19 cellular contexts compared by ENCODE assay signal in genomic region chr4:53895137-53895536, GRCh38.
DNase-seq lines count a peak whose midpoint lies in the region; TF ChIP-seq lines count a peak whose summit lies in the region.
"Had no signal": no experiment of that assay in that cellular context is flagged by ENCODE, and none has a peak within 500 bp of the region (broad histone marks: within the 10 kb centered on the region; RNA-seq: fewer than 3 reads in every experiment).

No MANE protein-coding gene starts in this region.

- H3K27me3 ChIP-seq in CD4-positive, alpha-beta memory T cell (ENCODE audit: insufficient read depth, low read length): no peaks in the 10 kb centered on the region
- H3K27me3 ChIP-seq in adrenal gland (no peaks in the 10 kb centered on the region), suprapubic skin (no peaks in the 10 kb centered on the region)

- TF ChIP-seq EP300 in suprapubic skin (IDR thresholded peaks at IDR 0.05): no peak

- no peaks in the 10 kb centered on the region for H3K9me3 ChIP-seq in CD4-positive, alpha-beta memory T cell (ENCODE audit: control insufficient read depth in 1 of 2, low read length in 2 of 2)
- H3K9me3 ChIP-seq in adrenal gland (replicated peaks in 1 of 3): no peaks in the 10 kb centered on the region
- no peaks in the 10 kb centered on the region for H3K9me3 ChIP-seq in suprapubic skin
- H3K9me3 ChIP-seq: HAP-1 had no signal

- no peaks in the 10 kb centered on the region for H3K9me3 Mint-ChIP-seq in CD4-positive, alpha-beta memory T cell
- H3K9me3 Mint-ChIP-seq: CD4-positive, CD25-positive, alpha-beta regulatory T cell; GM23338 had no signal

- intact Hi-C loops in CD4-positive, alpha-beta memory T cell (cut with micrococcal nuclease): no loop called here
- intact Hi-C loops in adrenal gland (cut with DNase I): no loop called here

- DNase-seq in NCI-H345 (lab: John Stamatoyannopoulos, UW) (peak; percentile 14), NCI-H774 (lab: John Stamatoyannopoulos, UW) (peak; percentile 41), choroid plexus epithelial cell (ENCODE audit: low read depth) (peak; percentile 30), adrenal gland (no peak), suprapubic skin (ENCODE audit: low spot score in 2 of 2) (no peak)
- no peak for DNase-seq in CD4-positive, alpha-beta memory T cell
- no peak for DNase-seq in activated CD8-positive, alpha-beta memory T cell treated with anti-CD3 and anti-CD28 coated beads, Interleukin-2, amount 50 U/mL, for 48 hours
- DNase-seq: CD4-positive, CD25-positive, alpha-beta regulatory T cell; COR-L47; DND-41; KG1; NCI-H1105; NCI-H1694; NCI-H2081 treated with DMSO at 0.1 percent for 48 hours; NCI-H2171 treated with DMSO at 0.1 percent for 48 hours; NCI-H446 treated with DMSO at 0.1 percent for 48 hours had no signal

- peaks cover 0 to 13% of the 10 kb centered on the region in 2 donors for H3K27me3 Mint-ChIP-seq in CD4-positive, alpha-beta memory T cell

- no peak overlapping the region for H3K4me3 Mint-ChIP-seq in CD4-positive, alpha-beta memory T cell
- H3K4me3 Mint-ChIP-seq: CD4-positive, CD25-positive, alpha-beta regulatory T cell; GM23338 had no signal

- CTCF ChIA-PET in CD4-positive, alpha-beta memory T cell (lab: Charles Lee; ENCODE audit: partially characterized antibody): no interaction called here

- no peaks in the 10 kb centered on the region for H3K36me3 ChIP-seq in CD4-positive, alpha-beta memory T cell (ENCODE audit: insufficient read depth, low read length)
- H3K36me3 ChIP-seq in adrenal gland (replicated peaks in 1 of 2) (no peaks in the 10 kb centered on the region), suprapubic skin (no peaks in the 10 kb centered on the region)
- H3K36me3 ChIP-seq: HAP-1 had no signal

- no peak for TF ChIP-seq POLR2A in adrenal gland (IDR thresholded peaks at IDR 0.05)
- TF ChIP-seq POLR2A in suprapubic skin (IDR thresholded peaks at IDR 0.05): no peak

- H3K4me3 ChIP-seq in choroid plexus epithelial cell (ENCODE audit: low read depth, low read length) (no peak overlapping the region), adrenal gland (no peak overlapping the region), suprapubic skin (no peak overlapping the region)
- H3K4me3 ChIP-seq in CD4-positive, alpha-beta memory T cell (ENCODE audit: low read length in 2 of 2): no peak overlapping the region
- H3K4me3 ChIP-seq: GM12878, GM23338, HAP-1 had no signal

- POLR2A ChIA-PET in CD4-positive, alpha-beta memory T cell (lab: Charles Lee; ENCODE audit: partially characterized antibody): no interaction called here

- no peak overlapping the region for H3K27ac ChIP-seq in CD4-positive, alpha-beta memory T cell (ENCODE audit: low read depth, low read length)
- H3K27ac ChIP-seq in adrenal gland (no peak overlapping the region), suprapubic skin (no peak overlapping the region)

- no peak for TF ChIP-seq CTCF in choroid plexus epithelial cell (conservative IDR thresholded peaks at IDR 0.05; ENCODE audit: low read depth, low read length)
- TF ChIP-seq CTCF in adrenal gland (IDR thresholded peaks at IDR 0.05): no peak
- no peak for TF ChIP-seq CTCF in suprapubic skin (IDR thresholded peaks at IDR 0.05)

- H3K36me3 Mint-ChIP-seq in CD4-positive, alpha-beta memory T cell: no peaks in the 10 kb centered on the region
- H3K36me3 Mint-ChIP-seq: CD4-positive, CD25-positive, alpha-beta regulatory T cell had no signal

- no peak overlapping the region for H3K27ac Mint-ChIP-seq in CD4-positive, alpha-beta memory T cell
- H3K27ac Mint-ChIP-seq: CD4-positive, CD25-positive, alpha-beta regulatory T cell; GM23338 had no signal

- 80 to 86% (median 83%) methylated on average over 3 of the region's 3 CpGs for WGBS in adrenal gland, 4 donors
- 56% methylated on average over 3 of the region's 3 CpGs for WGBS in suprapubic skin

- H3K4me1 Mint-ChIP-seq in CD4-positive, alpha-beta memory T cell: no peaks in the 10 kb centered on the region
- H3K4me1 Mint-ChIP-seq: CD4-positive, CD25-positive, alpha-beta regulatory T cell; GM23338 had no signal

- H3K4me1 ChIP-seq in CD4-positive, alpha-beta memory T cell (ENCODE audit: insufficient read depth, low read length): no peaks in the 10 kb centered on the region
- H3K4me1 ChIP-seq in adrenal gland (replicated peaks in 1 of 2) (no peaks in the 10 kb centered on the region), suprapubic skin (no peaks in the 10 kb centered on the region)
- H3K4me1 ChIP-seq: HAP-1 had no signal

Comparison
In these comparisons a context has a peak if more than half of its experiments do, and no peak if none do; other contexts are left out.
1. DNase-seq: peak in NCI-H345 (single experiment), NCI-H774 (single experiment) and choroid plexus epithelial cell (single experiment); none in CD4-positive, alpha-beta memory T cell (0 of 5), adrenal gland (0 of 7), activated CD8-positive, alpha-beta memory T cell treated with anti-CD3 and anti-CD28 coated beads, Interleukin-2, amount 50 U/mL, for 48 hours (single experiment) and suprapubic skin (0 of 2).